Comparison of ENCODE assay signal across 8 cellular contexts in genomic region chr7:73865738-73866445, GRCh38. TPM values are rescaled to one million over a fixed set of nuclear protein-coding genes. Genes with fewer than 3 reads are reported as not detected.
DNase-seq lines count a peak whose midpoint lies in the region; ATAC-seq and TF ChIP-seq lines count a peak whose summit lies in the region.

No MANE protein-coding gene starts in this region.

- H3K27me3 Mint-ChIP-seq in Caco-2 (ENCODE audit: insufficient read depth, unreplicated experiment) (no peaks in the 10 kb centered on the region), osteocyte (ENCODE audit: unreplicated experiment) (peaks cover 2% of the 10 kb centered on the region)

- no peaks in the 10 kb centered on the region for H3K36me3 Mint-ChIP-seq in Caco-2 (ENCODE audit: insufficient read depth, unreplicated experiment)
- H3K36me3 Mint-ChIP-seq in osteocyte (ENCODE audit: unreplicated experiment) = no peaks in the 10 kb centered on the region

- no peak for TF ChIP-seq EP300 in esophagus muscularis mucosa (IDR thresholded peaks at IDR 0.05)

- ATAC-seq in HG03135 (IDR thresholded peaks at IDR 0.05; ENCODE audit: unreplicated experiment) (no peak), GM18907 (IDR thresholded peaks at IDR 0.05; ENCODE audit: unreplicated experiment) (no peak)

- H3K27me3 ChIP-seq in Caco-2 (replicated peaks; ENCODE audit: control insufficient read depth, insufficient read depth, low read length) (no peaks in the 10 kb centered on the region), esophagus muscularis mucosa (no peaks in the 10 kb centered on the region)

- H3K9me3 Mint-ChIP-seq in Caco-2 (ENCODE audit: unreplicated experiment) (no peaks in the 10 kb centered on the region), osteocyte (ENCODE audit: unreplicated experiment) (no peaks in the 10 kb centered on the region)

- peaks cover 10% of the 10 kb centered on the region for H3K4me1 ChIP-seq in Caco-2
- peaks cover 17 to 30% (median 25%) of the 10 kb centered on the region in 4 donors for H3K4me1 ChIP-seq in esophagus muscularis mucosa

- no peak overlapping the region for H3K27ac Mint-ChIP-seq in Caco-2 (ENCODE audit: unreplicated experiment)
- no peak overlapping the region for H3K27ac Mint-ChIP-seq in osteocyte (ENCODE audit: unreplicated experiment)

- H3K4me1 Mint-ChIP-seq in Caco-2 (ENCODE audit: low read depth, unreplicated experiment) (no peaks in the 10 kb centered on the region), osteocyte (ENCODE audit: unreplicated experiment) (peaks cover 9% of the 10 kb centered on the region)

- 65% methylated on average over 5 of the region's 6 CpGs for WGBS in esophagus muscularis mucosa

- intact Hi-C loops in Caco-2 (cut with micrococcal nuclease; ENCODE audit: unreplicated experiment) (loop anchor here (1.0 kb wide), 2 partner anchors 113 to 161 kb away; no protein-coding TSS in a partner anchor), esophagus muscularis mucosa (cut with DNase I) (loop anchor here (2.0 to 10.0 kb wide), 2 partner anchors 161 to 319 kb away; no protein-coding TSS in a partner anchor)

- TF ChIP-seq POLR2A in esophagus muscularis mucosa (IDR thresholded peaks at IDR 0.05; ENCODE audit: low read depth) = no peak

- POLR2A ChIA-PET in Caco-2 (lab: Charles Lee) (no interaction called here), RWPE1 (lab: Yijun Ruan, JAX; ENCODE audit: low non-redundant PET) (no interaction called here)

- BruUV-seq in Caco-2 (replicated peaks; lab: Mats Ljungman, UMichigan) = no TSS peak

- H3K4me3 Mint-ChIP-seq in Caco-2 (ENCODE audit: unreplicated experiment) (no peak overlapping the region), osteocyte (ENCODE audit: unreplicated experiment) (no peak overlapping the region)

- H3K4me3 ChIP-seq in Caco-2 (ENCODE audit: low read depth, low read length) (no peak overlapping the region), esophagus muscularis mucosa (no peak overlapping the region)

- no peaks in the 10 kb centered on the region for H3K9me3 ChIP-seq in Caco-2
- no peaks in the 10 kb centered on the region for H3K9me3 ChIP-seq in esophagus muscularis mucosa

- H3K36me3 ChIP-seq in Caco-2 (ENCODE audit: control insufficient read depth, insufficient read depth, low read length) = no peaks in the 10 kb centered on the region
- H3K36me3 ChIP-seq in esophagus muscularis mucosa = no peaks in the 10 kb centered on the region

- peak in 1 of 2 experiments; percentile 53 for DNase-seq in Caco-2
- DNase-seq in H4 (ENCODE audit: low spot score) = peak; percentile 46
- peak; percentile 34 for DNase-seq in RWPE1 (ENCODE audit: low spot score)
- no peak for DNase-seq in esophagus muscularis mucosa (ENCODE audit: extremely low spot score)
- no peak for DNase-seq in osteocyte (ENCODE audit: extremely low spot score, unreplicated experiment)
- DNase-seq in NK-92 treated with Interleukin-12 subunit alpha and Interleukin-12 subunit beta, amount 100 ng/mL, for 24 hours (lab: John Stamatoyannopoulos, UW) = no peak

- CTCF ChIA-PET in Caco-2 (lab: Charles Lee) (interaction anchor here (0.6 to 1.0 kb wide), 3 partner anchors 161 to 163 kb away, joined by 3 to 7 read pairs (median 3); no protein-coding TSS in a partner anchor), RWPE1 (lab: Yijun Ruan, JAX) (interaction anchor here (0.5 to 2.5 kb wide), 5 partner anchors 23 to 161 kb away, joined by 3 to 10 read pairs (median 5); no protein-coding TSS in a partner anchor)

- peak; percentile 53 to 68 for TF ChIP-seq CTCF in Caco-2 (IDR thresholded peaks at IDR 0.05; ENCODE audit: insufficient read depth in 1 of 2, low read depth in 1 of 2, low read length in 1 of 2, severe bottlenecking in 1 of 2, unreplicated experiment in 1 of 2)
- peak; percentile 71 for TF ChIP-seq CTCF in RWPE1 (conservative IDR thresholded peaks at IDR 0.05; ENCODE audit: low read depth)
- peak; percentile 64 to 79 (median 77) for TF ChIP-seq CTCF in esophagus muscularis mucosa (IDR thresholded peaks at IDR 0.05)
- peak; percentile 78 for TF ChIP-seq CTCF in osteocyte (IDR thresholded peaks at IDR 0.05)

- H3K27ac ChIP-seq in RWPE1 (no peak overlapping the region), esophagus muscularis mucosa (replicated peaks in 1 of 4) (no peak overlapping the region)

RNA-seq across cellular contexts. Expression of gene TMEM270, which starts 4.9 kb away (rescaled TPM):
- total RNA-seq in Caco-2 (2022) (not detected in 2 replicates), esophagus muscularis mucosa (not detected), osteocyte (not detected in 2 replicates)
- 0.21 TPM in 1 of 2 replicates, not detected in the other for total RNA-seq in H4 (2014; rRNA removed; shearing (Covaris generic))

RNA-seq across cellular contexts. Expression of gene METTL27, which starts 23.6 kb away (rescaled TPM):
- total RNA-seq in Caco-2 (2022) = 1.5 and 1.7 TPM in 2 replicates
- total RNA-seq in H4 (2014; rRNA removed; shearing (Covaris generic)) = 0.48 and 3.3 TPM in 2 replicates
- total RNA-seq in esophagus muscularis mucosa = 1 to 10 TPM in 3 of 4 donors, under 1 TPM in 1; 0.83 to 4.0 (median 2.8) TPM
- total RNA-seq in osteocyte = 2.2 and 2.7 TPM in 2 replicates

RNA-seq across cellular contexts. Expression of gene CLDN4, which starts 35.1 kb away (rescaled TPM):
- 249 TPM in 2 replicates for total RNA-seq in Caco-2 (2022)
- 1.2 and 4.0 TPM in 2 replicates for total RNA-seq in H4 (2014; rRNA removed; shearing (Covaris generic))
- 1 to 10 TPM in 2 of 4 donors, under 1 TPM in 2; 0.42 to 3.1 (median 1.7) TPM for total RNA-seq in esophagus muscularis mucosa
- 0.50 and 0.62 TPM in 2 replicates for total RNA-seq in osteocyte

Comparison
In these comparisons a context has a peak if more than half of its experiments do, and no peak if none do; other contexts are left out.
1. DNase-seq: peak in H4 (single experiment) and RWPE1 (single experiment); none in esophagus muscularis mucosa (single experiment), osteocyte (single experiment) and NK-92 treated with Interleukin-12 subunit alpha and Interleukin-12 subunit beta, amount 100 ng/mL, for 24 hours (single experiment).
2. RNA of gene CLDN4, which starts 35.1 kb away (total RNA-seq): 249 TPM in Caco-2; 0.42 to 3.1 TPM in esophagus muscularis mucosa, 1.2 to 4.0 TPM in H4 and 0.50 to 0.62 TPM in osteocyte; every median in the first group is over 10 times any median in the second.
3. Peak in every context shown above with its lines, with median percentiles within 50 percentile points of each other: CTCF ChIP-seq.